Comparison of ENCODE assay signal across 8 cellular contexts in the genomic region with DNA sequence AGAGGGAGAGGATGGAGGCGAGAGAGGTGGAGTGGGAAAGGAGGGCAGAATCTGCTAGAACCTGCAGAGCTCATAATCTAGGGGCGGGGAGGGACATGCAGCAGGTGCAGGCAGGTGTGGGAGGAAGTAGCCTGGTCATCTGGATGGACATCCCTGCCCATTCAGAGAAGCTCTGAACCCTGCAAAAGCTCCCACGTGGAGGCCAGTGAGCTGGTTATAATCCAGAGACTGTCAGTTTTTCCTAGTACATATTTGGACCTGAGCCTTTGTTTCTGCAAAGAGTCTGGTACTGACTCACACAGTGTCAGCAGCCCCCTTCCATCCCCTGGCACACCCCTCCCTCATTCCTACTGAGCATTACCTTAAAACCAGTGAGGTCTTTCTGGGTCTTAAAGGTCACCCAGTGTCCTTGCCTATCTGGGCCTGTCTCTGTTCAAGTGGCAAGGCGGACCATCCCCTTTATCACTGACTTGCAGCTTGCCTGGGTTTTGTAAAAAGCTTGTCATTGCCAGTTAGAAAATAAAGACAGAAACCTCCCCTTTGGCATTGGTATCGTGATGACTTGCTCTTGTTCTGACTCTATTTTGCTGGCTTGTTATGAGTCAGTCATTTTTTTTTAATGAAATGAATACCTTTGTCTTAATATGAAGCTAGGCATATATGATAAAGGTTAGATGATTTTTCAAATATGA. TPM values are rescaled to one million over a fixed set of nuclear protein-coding genes. Genes with fewer than 3 reads are reported as not detected.
DNase-seq lines count a peak whose midpoint lies in the region; ATAC-seq lines count a peak whose summit lies in the region.

No MANE protein-coding gene starts in this region.

- H3K27ac Mint-ChIP-seq in activated naive CD4-positive, alpha-beta T cell treated with anti-CD3 and anti-CD28 coated beads, Interleukin-2, amount 10 ng/mL, durations not matched to agents 7 days and 5 days, result peak overlapping the region; percentile 94

- CTCF ChIA-PET in activated naive CD4-positive, alpha-beta T cell treated with anti-CD3 and anti-CD28 coated beads, Interleukin-2, amount 10 ng/mL, durations not matched to agents 7 days and 5 days (lab: Charles Lee), result interaction anchor here (0.7 to 1.9 kb wide), 8 partner anchors 8 to 101 kb away, joined by 3 to 9 read pairs (median 4); no protein-coding TSS in a partner anchor

- peaks cover 16% of the 10 kb centered on the region for H3K36me3 Mint-ChIP-seq in activated naive CD4-positive, alpha-beta T cell treated with anti-CD3 and anti-CD28 coated beads, Interleukin-2, amount 10 ng/mL, durations not matched to agents 7 days and 5 days

- peaks cover 77% of the 10 kb centered on the region for H3K4me1 Mint-ChIP-seq in activated naive CD4-positive, alpha-beta T cell treated with anti-CD3 and anti-CD28 coated beads, Interleukin-2, amount 10 ng/mL, durations not matched to agents 7 days and 5 days

- no peaks in the 10 kb centered on the region for H3K9me3 Mint-ChIP-seq in activated naive CD4-positive, alpha-beta T cell treated with anti-CD3 and anti-CD28 coated beads, Interleukin-2, amount 10 ng/mL, durations not matched to agents 7 days and 5 days

- peak overlapping the region; percentile 57 for H3K4me3 Mint-ChIP-seq in activated naive CD4-positive, alpha-beta T cell treated with anti-CD3 and anti-CD28 coated beads, Interleukin-2, amount 10 ng/mL, durations not matched to agents 7 days and 5 days

- peak overlapping the region; percentile 1 for H3K27ac ChIP-seq in layer of hippocampus (ENCODE audit: low read depth, low read length)

- peak; percentile 46 for DNase-seq in Daoy (ENCODE audit: low read depth)
- peak; percentile 41 for DNase-seq in HS-27A (ENCODE audit: low read depth)
- DNase-seq in activated naive CD4-positive, alpha-beta T cell treated with anti-CD3 and anti-CD28 coated beads, Interleukin-2, amount 10 ng/mL, durations not matched to agents 7 days and 5 days, result peak; percentile 47
- DNase-seq in NCI-H748 treated with DMSO at 0.1 percent for 48 hours (lab: John Stamatoyannopoulos, UW), result no peak
- DNase-seq in SW480 (ENCODE audit: low spot score), result no peak
- no peak for DNase-seq in GOT3 (lab: John Stamatoyannopoulos, UW)

- H3K27me3 Mint-ChIP-seq in activated naive CD4-positive, alpha-beta T cell treated with anti-CD3 and anti-CD28 coated beads, Interleukin-2, amount 10 ng/mL, durations not matched to agents 7 days and 5 days, result no peaks in the 10 kb centered on the region

- H3K27me3 ChIP-seq in layer of hippocampus (ENCODE audit: control insufficient read depth, insufficient read depth, low read length), result no peaks in the 10 kb centered on the region

- peak; percentile 57 for ATAC-seq in GM21381 (IDR thresholded peaks at IDR 0.05; ENCODE audit: unreplicated experiment)

RNA-seq across cellular contexts. Expression of a gene that starts 26.1 kb away (rescaled TPM):
- total RNA-seq in Daoy (2014; rRNA removed; shearing (Covaris generic)), result 17.0 and 17.6 TPM in 2 replicates

Comparison
In these comparisons a context has a peak if more than half of its experiments do, and no peak if none do; other contexts are left out.
1. DNase-seq: peak in Daoy (single experiment), HS-27A (single experiment) and activated naive CD4-positive, alpha-beta T cell treated with anti-CD3 and anti-CD28 coated beads, Interleukin-2, amount 10 ng/mL, durations not matched to agents 7 days and 5 days (single experiment); none in NCI-H748 treated with DMSO at 0.1 percent for 48 hours (single experiment), SW480 (single experiment) and GOT3 (single experiment).